9 cellular contexts compared by ENCODE assay signal in the genomic region with DNA sequence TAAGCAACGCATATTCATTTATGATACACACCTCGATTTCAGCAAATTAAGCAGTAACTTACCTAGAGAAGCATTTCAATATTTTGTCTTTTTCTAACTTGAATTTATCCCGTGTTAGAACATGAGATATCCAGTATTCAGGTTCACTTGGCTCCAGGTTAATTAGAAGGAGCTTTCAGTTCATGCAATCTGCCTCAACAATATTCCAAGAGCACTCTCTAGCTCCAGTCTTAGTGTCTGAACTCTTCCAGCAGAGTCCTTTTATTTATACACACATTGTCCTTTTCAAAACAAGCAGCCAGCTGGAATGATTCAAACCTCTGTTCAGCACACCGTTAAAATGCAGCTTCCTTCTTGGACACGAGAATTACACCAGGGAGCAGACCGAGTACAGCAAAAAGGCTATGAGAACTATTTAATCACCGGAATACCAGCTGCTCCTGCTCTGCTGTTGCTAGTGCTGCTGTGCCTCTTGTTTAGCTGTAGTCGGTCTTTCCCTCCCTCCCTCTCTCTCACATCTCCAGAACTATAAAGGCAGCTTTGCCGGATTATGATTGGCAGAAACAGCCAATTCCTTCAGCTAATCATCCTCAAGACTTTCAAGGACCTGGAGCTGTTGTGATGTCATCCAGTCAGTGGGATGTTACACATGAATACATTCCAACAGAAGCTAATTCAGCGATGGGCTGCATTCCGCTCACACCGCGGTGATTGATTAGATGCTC. TPM values are rescaled to one million over a fixed set of nuclear protein-coding genes. Genes with fewer than 3 reads are reported as not detected.
DNase-seq lines count a peak whose midpoint lies in the region; ATAC-seq and TF ChIP-seq lines count a peak whose summit lies in the region.
"Had no signal": no experiment of that assay in that cellular context is flagged by ENCODE, and none has a peak within 500 bp of the region (broad histone marks: within the 10 kb centered on the region; RNA-seq: fewer than 3 reads in every experiment).

A gene (minus strand): TSS at position 239 of the 725 bp plus-strand sequence. CDS start 36,584 bp downstream, outside the sequence.

- no peaks in the 10 kb centered on the region for H3K79me2 ChIP-seq in PC-3 (ENCODE audit: low read length)

- ATAC-seq in PC-3 (peak; percentile 83), GM21717 (IDR thresholded peaks at IDR 0.05; ENCODE audit: unreplicated experiment) (no peak), GM19328 (IDR thresholded peaks at IDR 0.05; ENCODE audit: unreplicated experiment) (no peak)

- BruUV-seq in PC-3 (replicated peaks; lab: Mats Ljungman, UMichigan), result no TSS peak

- H3K27ac ChIP-seq in PC-3 (ENCODE audit: low read length), result peak within 1 kb of the TSS; percentile 14; the same call in 1 of the 2 replicates
- H3K27ac ChIP-seq: right lobe of liver had no signal

- no peaks in the 10 kb centered on the region for H4K20me1 ChIP-seq in PC-3 (ENCODE audit: low read length)

- no peak for TF ChIP-seq CTCF in PC-3 (conservative IDR thresholded peaks at IDR 0.05; ENCODE audit: low read depth, low read length)
- TF ChIP-seq CTCF in fibroblast of villous mesenchyme (IDR thresholded peaks at IDR 0.05; ENCODE audit: insufficient read depth, low read depth, low read length), result no peak

- no peaks in the 10 kb centered on the region for H3F3A ChIP-seq in PC-3 (ENCODE audit: low read length, unreplicated experiment)

- H3K9me3 ChIP-seq in PC-3 (ENCODE audit: low read length), result no peaks in the 10 kb centered on the region
- H3K9me3 ChIP-seq: right lobe of liver had no signal

- H3K27me3 ChIP-seq in PC-3 (ENCODE audit: low read length), result peaks cover 15% of the 10 kb centered on the region
- H3K27me3 ChIP-seq: right lobe of liver had no signal

- no peaks in the 10 kb centered on the region for H3K9me2 ChIP-seq in PC-3 (replicated peaks; ENCODE audit: low read length)

- CTCF ChIA-PET in PC-3 (lab: Charles Lee), result no interaction called here

- H3K4me1 ChIP-seq in PC-3 (ENCODE audit: insufficient read depth, low read length), result peaks cover 12% of the 10 kb centered on the region; the same call in 1 of the 2 replicates
- H3K4me1 ChIP-seq: right lobe of liver had no signal

- peak within 1 kb of the TSS; percentile 15 for H3K9ac ChIP-seq in PC-3 (ENCODE audit: low read length)

- peak within 1 kb of the TSS; percentile 62 for H3K4me3 ChIP-seq in PC-3 (ENCODE audit: low read length)
- H3K4me3 ChIP-seq in fibroblast of villous mesenchyme (ENCODE audit: low read depth, low read length), result no peak within 1 kb of the TSS
- H3K4me3 ChIP-seq: right lobe of liver had no signal

- peak within 1 kb of the TSS; percentile 76 for H3K4me2 ChIP-seq in PC-3 (ENCODE audit: low read length)

- DNase-seq in HS-5 (ENCODE audit: low read depth) (peak; percentile 53), PC-3 (peak; percentile 36), fibroblast of villous mesenchyme (ENCODE audit: low read depth) (peak; percentile 20), smooth muscle cell of the brain vasculature (ENCODE audit: low read depth, low spot score) (peak; percentile 53), GM19240 (ENCODE audit: insufficient read length, low spot score) (no peak), NK-92 (lab: John Stamatoyannopoulos, UW; ENCODE audit: unreplicated experiment) (no peak)
- DNase-seq: right lobe of liver had no signal

- POLR2A ChIA-PET in PC-3 (lab: Charles Lee; ENCODE audit: unreplicated experiment), result no interaction called here

- no peaks in the 10 kb centered on the region for H3K36me3 ChIP-seq in PC-3 (ENCODE audit: low read depth, low read length)
- H3K36me3 ChIP-seq: right lobe of liver had no signal

- intact Hi-C loops in PC-3 (cut with micrococcal nuclease), result loop anchor here (10.0 kb wide), 1 partner anchor 329 kb away; no protein-coding TSS in a partner anchor

- H2AFZ ChIP-seq in PC-3 (ENCODE audit: low read length), result peak within 1 kb of the TSS; percentile 80

RNA-seq across cellular contexts. Expression of the gene that starts here (rescaled TPM):
- total RNA-seq in PC-3 (2014; rRNA removed) (not detected in 2 replicates), fibroblast of villous mesenchyme (not detected in 2 replicates)
- total RNA-seq: right lobe of liver had no signal

Comparison
In these comparisons a context has a peak if more than half of its experiments do, and no peak if none do; other contexts are left out.
1. Peak in DNase-seq, ATAC-seq, H3K4me3 ChIP-seq, H3K27ac ChIP-seq, H3K9ac ChIP-seq and H3K4me2 ChIP-seq in PC-3; RNA of the gene not detected or under 1 TPM.
2. Peak in DNase-seq in fibroblast of villous mesenchyme; RNA of the gene not detected or under 1 TPM.
3. DNase-seq: peak in HS-5 (single experiment) and smooth muscle cell of the brain vasculature (single experiment); none in GM19240 (single experiment) and NK-92 (single experiment).